In the genomic region with DNA sequence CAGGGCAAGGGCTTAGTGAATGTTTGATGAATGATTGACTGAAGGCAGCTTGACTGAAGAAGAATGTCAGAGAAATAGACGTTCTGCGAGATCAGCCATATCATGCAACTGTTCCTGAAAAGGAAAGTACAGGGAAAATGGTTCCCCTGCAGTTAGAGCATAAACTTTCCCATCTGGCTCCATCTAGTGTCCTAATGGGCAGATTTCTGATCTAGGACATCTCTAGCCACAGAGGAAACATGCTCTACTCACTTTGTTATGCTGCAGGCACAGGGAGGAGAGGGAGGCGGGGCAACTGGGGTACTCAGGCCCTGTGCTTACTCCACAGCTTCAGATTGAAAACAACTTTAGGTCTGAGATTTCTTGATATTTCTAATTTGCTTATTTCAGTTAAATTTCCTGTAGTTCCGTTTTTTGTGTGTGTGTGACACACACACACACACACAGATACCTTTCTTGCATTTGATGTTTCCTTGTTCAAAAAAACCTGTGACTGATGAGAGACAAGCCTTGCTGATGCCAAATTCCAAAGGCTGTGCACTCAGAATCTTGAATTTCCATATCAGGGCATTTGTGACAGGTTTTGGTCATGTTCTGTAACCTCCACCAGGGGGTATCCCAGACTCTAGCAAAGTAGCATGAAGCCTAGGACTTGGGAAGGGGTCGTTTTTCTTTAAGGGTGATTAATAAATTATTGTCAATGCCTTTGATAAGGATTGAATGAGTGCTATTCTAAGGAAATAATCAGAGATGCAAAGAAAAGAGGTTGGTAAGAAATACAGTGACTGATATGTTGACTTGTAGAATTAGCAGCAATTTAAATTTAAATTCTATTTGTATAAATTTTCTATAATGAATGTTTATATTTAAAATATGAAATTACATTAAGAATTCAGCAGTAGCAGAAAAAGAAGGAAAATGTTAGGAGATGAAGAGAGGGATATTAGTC, we compare ENCODE assay signal across 1 cellular context.
TF ChIP-seq lines count a peak whose summit lies in the region.

No MANE protein-coding gene starts in this region.

TF ChIP-seq in IMR-90, 13 proteins besides CTCF, POLR2A, EP300 and RAD21:
- TF ChIP-seq MAZ (IDR thresholded peaks at IDR 0.05; ENCODE audit: borderline replicate concordance, low read depth, low read length) (no peak), RCOR1 (IDR thresholded peaks at IDR 0.05; ENCODE audit: insufficient replicate concordance, low read length) (no peak)
